Comparison of ENCODE assay signal across 15 cellular contexts in the genomic region with DNA sequence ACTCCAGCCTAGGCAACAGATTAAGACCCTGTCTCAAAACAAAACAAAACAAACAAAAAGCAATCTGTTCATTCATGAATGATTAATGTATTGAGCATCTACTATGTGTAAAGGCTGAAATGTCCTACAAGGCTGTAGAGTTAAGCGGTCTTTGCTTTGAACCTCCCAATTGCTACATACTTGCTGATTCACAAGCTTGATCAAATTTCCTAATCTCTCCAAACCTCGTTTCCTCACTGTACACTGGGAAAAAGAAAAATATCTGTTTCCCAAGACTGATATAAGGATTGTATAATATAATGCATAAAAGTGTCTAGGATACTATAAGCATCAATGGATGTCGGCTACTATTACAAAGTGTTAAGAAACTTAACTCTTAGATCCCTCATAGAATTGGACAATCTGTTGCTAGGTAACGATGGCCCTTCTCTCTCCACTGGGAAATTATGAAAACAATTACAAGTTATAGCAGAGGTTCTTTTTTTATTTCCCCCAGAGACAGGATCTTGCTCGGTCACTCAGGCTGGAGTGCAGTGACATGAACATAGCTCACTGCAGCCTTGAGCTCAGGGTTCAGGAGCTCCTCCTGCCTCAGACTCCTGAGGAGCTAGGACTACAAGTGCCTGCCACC. TPM values are rescaled to one million over a fixed set of nuclear protein-coding genes. Genes with fewer than 3 reads are reported as not detected.
A peak's percentile ranks its signal among the peaks of the same experiment; 100 is the strongest.
DNase-seq lines count a peak whose midpoint lies in the region; ATAC-seq and TF ChIP-seq lines count a peak whose summit lies in the region.
"Had no signal": no experiment of that assay in that cellular context is flagged by ENCODE, and none has a peak within 500 bp of the region (broad histone marks: within the 10 kb centered on the region; RNA-seq: fewer than 3 reads in every experiment).

No MANE protein-coding gene starts in this region.

- no peak overlapping the region for H4K8ac ChIP-seq in mesendoderm (ENCODE audit: low read depth, low read length)

- H3K18ac ChIP-seq in mesendoderm (ENCODE audit: low read length), result no peak overlapping the region

- no peak overlapping the region for H3K56ac ChIP-seq in mesendoderm (ENCODE audit: low read length)

- no peaks in the 10 kb centered on the region for H3K79me2 ChIP-seq in mesendoderm (ENCODE audit: control insufficient read depth, insufficient read depth, low read length)

- no peak overlapping the region for H3K9ac ChIP-seq in mesendoderm (ENCODE audit: low read length)

- H3K23ac ChIP-seq in mesendoderm (ENCODE audit: low read length), result no peak overlapping the region

- DNase-seq in NCI-H2107 treated with DMSO at 0.1 percent for 48 hours (lab: John Stamatoyannopoulos, UW; ENCODE audit: unreplicated experiment) (peak; percentile 22), NCI-H2107 (lab: John Stamatoyannopoulos, UW) (no peak), amniotic epithelial cell (ENCODE audit: low read depth) (peak; percentile 95), thyroid gland (no peak), middle frontal gyrus (ENCODE audit: extremely low spot score, low spot score) (no peak), mesendoderm (no peak)
- no peak for DNase-seq in stimulated activated CD4-positive, alpha-beta T cell treated with anti-CD3 and anti-CD28 coated beads, Interleukin-15, amount 100 ng/mL, for 24 hours
- DNase-seq: activated CD4-positive, alpha-beta T cell treated with anti-CD3 and anti-CD28 coated beads for 48 hours; activated effector memory CD4-positive, alpha-beta T cell treated with Interleukin-2 at 50 U/mL for 16 hours; EL; MM.1S; NCI-H526 treated with DMSO at 0.1 percent for 48 hours; nucleus accumbens; stimulated activated naive CD4-positive, alpha-beta T cell treated with Interleukin-2 at 50 U/mL for 16 hours had no signal

- no peak overlapping the region for H2BK120ac ChIP-seq in mesendoderm (ENCODE audit: low read depth, low read length)

- TF ChIP-seq POLR2A in gastroesophageal sphincter (IDR thresholded peaks at IDR 0.05) (no peak), thyroid gland (IDR thresholded peaks at IDR 0.05) (peak in 1 of 2 donors; percentile 10)

- no peaks in the 10 kb centered on the region for H3K79me1 ChIP-seq in mesendoderm (ENCODE audit: low read length)

- H2AK5ac ChIP-seq in mesendoderm (ENCODE audit: low read length), result no peak overlapping the region

- WGBS in gastroesophageal sphincter (ENCODE audit: low coverage in 1 of 2), 2 donors, result 61 to 66% methylated on average over 5 of the region's 5 CpGs
- 40 to 41% methylated on average over 5 of the region's 5 CpGs for WGBS in thyroid gland, 2 donors
- no CpG with 5 or more reads among the region's 5 CpGs for WGBS in mesendoderm (ENCODE audit: extremely low coverage, insufficient coverage, low lambda C conversion rate)

- H3K27ac ChIP-seq in gastroesophageal sphincter, result peak overlapping the region in 2 of 4 donors; percentile 31 to 71
- H3K27ac ChIP-seq in thyroid gland, result peak overlapping the region; percentile 87 to 97 (median 88)
- no peak overlapping the region for H3K27ac ChIP-seq in mesendoderm (ENCODE audit: low read depth, low read length)

- H4K5ac ChIP-seq in mesendoderm (ENCODE audit: low read length), result no peak overlapping the region

- H3K4me3 ChIP-seq in gastroesophageal sphincter, result no peak overlapping the region
- no peak overlapping the region for H3K4me3 ChIP-seq in thyroid gland (replicated peaks in 1 of 3)
- H3K4me3 ChIP-seq in mesendoderm (ENCODE audit: low read length), result no peak overlapping the region

- ATAC-seq in gastroesophageal sphincter, result peak; percentile 16

- TF ChIP-seq EP300 in gastroesophageal sphincter (IDR thresholded peaks at IDR 0.05), result no peak

- H3K4me1 ChIP-seq in gastroesophageal sphincter (peaks cover 0 to 28% (median 20%) of the 10 kb centered on the region in 3 donors), thyroid gland (peaks cover 26 to 38% of the 10 kb centered on the region in 2 donors), mesendoderm (ENCODE audit: control insufficient read depth, low read depth, low read length) (no peaks in the 10 kb centered on the region)

- intact Hi-C loops in thyroid gland (cut with DNase I), result no loop called here

- no peak overlapping the region for H2BK15ac ChIP-seq in mesendoderm (replicated peaks; ENCODE audit: low read depth)

- H3K9me3 ChIP-seq in gastroesophageal sphincter (no peaks in the 10 kb centered on the region), thyroid gland (no peaks in the 10 kb centered on the region)

- no peak overlapping the region for H2BK5ac ChIP-seq in mesendoderm (ENCODE audit: low read length)

- TF ChIP-seq CTCF in gastroesophageal sphincter (IDR thresholded peaks at IDR 0.05), result no peak
- no peak for TF ChIP-seq CTCF in thyroid gland (IDR thresholded peaks at IDR 0.05)

- H3K36me3 ChIP-seq in gastroesophageal sphincter (no peaks in the 10 kb centered on the region), thyroid gland (no peaks in the 10 kb centered on the region), mesendoderm (ENCODE audit: control insufficient read depth, insufficient read depth, low read length) (no peaks in the 10 kb centered on the region)

- H3K4me2 ChIP-seq in mesendoderm (ENCODE audit: low read length), result no peak overlapping the region

- no peaks in the 10 kb centered on the region for H3K27me3 ChIP-seq in gastroesophageal sphincter
- H3K27me3 ChIP-seq in thyroid gland, result no peaks in the 10 kb centered on the region
- no peaks in the 10 kb centered on the region for H3K27me3 ChIP-seq in mesendoderm (ENCODE audit: insufficient read depth, low read length, poor library complexity)

- H3K4ac ChIP-seq in mesendoderm (ENCODE audit: low read depth, low read length), result no peak overlapping the region

RNA-seq across cellular contexts. Expression of gene RILPL2, which starts 8.0 kb away (rescaled TPM):
- total RNA-seq in gastroesophageal sphincter (1 to 10 TPM; 6.2 to 9.2 (median 7.9) TPM), thyroid gland (10 to 100 TPM; 10.7 to 15.2 (median 12.7) TPM)
- 0.87 TPM for polyA plus RNA-seq in mesendoderm (2013, experiment 1 of 2)
- 0.87 TPM for polyA plus RNA-seq in mesendoderm (2013, experiment 2 of 2)

RNA-seq across cellular contexts. Expression of gene SNRNP35, which starts 13.4 kb away (rescaled TPM):
- total RNA-seq in gastroesophageal sphincter, result 10 to 100 TPM; 16.3 to 17.6 (median 17.5) TPM
- 10 to 100 TPM; 19.1 to 36.3 (median 21.4) TPM for total RNA-seq in thyroid gland
- 15.1 TPM for polyA plus RNA-seq in mesendoderm (2013, experiment 1 of 2)
- polyA plus RNA-seq in mesendoderm (2013, experiment 2 of 2), result 15.7 TPM

Comparison
In these comparisons a context has a peak if more than half of its experiments do, and no peak if none do; other contexts are left out.
1. DNase-seq: peak in NCI-H2107 treated with DMSO at 0.1 percent for 48 hours (single experiment) and amniotic epithelial cell (single experiment); none in NCI-H2107 (single experiment), thyroid gland (0 of 2), stimulated activated CD4-positive, alpha-beta T cell treated with anti-CD3 and anti-CD28 coated beads, Interleukin-15, amount 100 ng/mL, for 24 hours (single experiment), middle frontal gyrus (single experiment) and mesendoderm (single experiment).